18 cellular contexts compared by ENCODE assay signal in genomic region chr3:29317659-29318173, GRCh38.
"Had no signal": no experiment of that assay in that cellular context is flagged by ENCODE, and none has a peak within 500 bp of the region (broad histone marks: within the 10 kb centered on the region; RNA-seq: fewer than 3 reads in every experiment).

No MANE protein-coding gene starts in this region.

- H3K27ac ChIP-seq: coronary artery, left lung, parathyroid adenoma, skin epidermis, VCaP had no signal

- H3K9ac ChIP-seq: parathyroid adenoma had no signal

- H2AFZ ChIP-seq: parathyroid adenoma had no signal

- H3K36me3 Mint-ChIP-seq: activated naive CD4-positive, alpha-beta T cell treated with anti-CD3 and anti-CD28 coated beads, Interleukin-2, amount 10 ng/mL, durations not matched to agents 7 days and 5 days; naive thymus-derived CD4-positive, alpha-beta T cell; T-cell; type B pancreatic cell had no signal

- H3K4me1 ChIP-seq: parathyroid adenoma had no signal

- DNase-seq: activated CD4-positive, alpha-beta T cell treated with anti-CD3 and anti-CD28 coated beads for 1 hour; activated CD4-positive, alpha-beta T cell treated with anti-CD3 and anti-CD28 coated beads, Interleukin-2, amount 50 U/mL, for 48 hours; activated naive CD4-positive, alpha-beta T cell treated with anti-CD3 and anti-CD28 coated beads, Interleukin-2, amount 10 ng/mL, durations not matched to agents 7 days and 5 days; caudate nucleus; effector CD4-positive, alpha-beta T cell; islet precursor cell; left lung; mammary epithelial cell; naive thymus-derived CD4-positive, alpha-beta T cell; stimulated activated naive CD8-positive, alpha-beta T cell treated with anti-CD3 and anti-CD28 coated beads, Interleukin-15, Interleukin-2, amounts not matched to agents 100 U/mL and 50 U/mL, for 24 hours; T-cell had no signal

- H3K36me3 ChIP-seq: left lung, right atrium auricular region had no signal

- H3K79me2 ChIP-seq: parathyroid adenoma had no signal

- H3K4me3 ChIP-seq: left lung, right atrium auricular region, skin epidermis had no signal

- H3K9me3 Mint-ChIP-seq: activated naive CD4-positive, alpha-beta T cell treated with anti-CD3 and anti-CD28 coated beads, Interleukin-2, amount 10 ng/mL, durations not matched to agents 7 days and 5 days; activated T-helper 17 cell treated with anti-CD3 and anti-CD28 coated beads, Interleukin-2, amount 50 U/mL, for 72 hours; T-cell; type B pancreatic cell had no signal

- H3K27ac Mint-ChIP-seq: activated naive CD4-positive, alpha-beta T cell treated with anti-CD3 and anti-CD28 coated beads, Interleukin-2, amount 10 ng/mL, durations not matched to agents 7 days and 5 days; activated T-helper 17 cell treated with anti-CD3 and anti-CD28 coated beads, Interleukin-2, amount 50 U/mL, for 72 hours; naive thymus-derived CD4-positive, alpha-beta T cell; T-cell; type B pancreatic cell had no signal

- H3K27me3 ChIP-seq: left lung, right atrium auricular region had no signal

- ATAC-seq: activated T-helper 17 cell treated with anti-CD3 and anti-CD28 coated beads, Interleukin-2, amount 50 U/mL, for 72 hours; left lung; naive thymus-derived CD4-positive, alpha-beta T cell; stimulated activated naive CD8-positive, alpha-beta T cell treated with anti-CD3 and anti-CD28 coated beads, Interleukin-15, Interleukin-2, amounts not matched to agents 100 U/mL and 50 U/mL, for 24 hours; T-cell had no signal

- H3K4me1 Mint-ChIP-seq: activated naive CD4-positive, alpha-beta T cell treated with anti-CD3 and anti-CD28 coated beads, Interleukin-2, amount 10 ng/mL, durations not matched to agents 7 days and 5 days; activated T-helper 17 cell treated with anti-CD3 and anti-CD28 coated beads, Interleukin-2, amount 50 U/mL, for 72 hours; naive thymus-derived CD4-positive, alpha-beta T cell; T-cell had no signal

- H3K4me3 Mint-ChIP-seq: activated naive CD4-positive, alpha-beta T cell treated with anti-CD3 and anti-CD28 coated beads, Interleukin-2, amount 10 ng/mL, durations not matched to agents 7 days and 5 days; activated T-helper 17 cell treated with anti-CD3 and anti-CD28 coated beads, Interleukin-2, amount 50 U/mL, for 72 hours; naive thymus-derived CD4-positive, alpha-beta T cell; T-cell; type B pancreatic cell had no signal

- H3K27me3 Mint-ChIP-seq: activated naive CD4-positive, alpha-beta T cell treated with anti-CD3 and anti-CD28 coated beads, Interleukin-2, amount 10 ng/mL, durations not matched to agents 7 days and 5 days; activated T-helper 17 cell treated with anti-CD3 and anti-CD28 coated beads, Interleukin-2, amount 50 U/mL, for 72 hours; type B pancreatic cell had no signal
